ENCODE assay signal across 15 cellular contexts in genomic region chr4:57051100-57051499, GRCh38. TPM values are rescaled to one million over a fixed set of nuclear protein-coding genes. Genes with fewer than 3 reads are reported as not detected.
A peak's percentile ranks its signal among the peaks of the same experiment; 100 is the strongest.
DNase-seq lines count a peak whose midpoint lies in the region; ATAC-seq and TF ChIP-seq lines count a peak whose summit lies in the region.
"Had no signal": no experiment of that assay in that cellular context is flagged by ENCODE, and none has a peak within 500 bp of the region (broad histone marks: within the 10 kb centered on the region; RNA-seq: fewer than 3 reads in every experiment).

No MANE protein-coding gene starts in this region.

- H3K27ac Mint-ChIP-seq in CD14-positive monocyte = peak overlapping the region; percentile 76 to 99 (median 86)
- no peak overlapping the region for H3K27ac Mint-ChIP-seq in effector memory CD8-positive, alpha-beta T cell
- H3K27ac Mint-ChIP-seq: activated CD4-positive, alpha-beta T cell treated with anti-CD3 and anti-CD28 coated beads, Interleukin-2, amount 10 ng/mL, durations not matched to agents 7 days and 5 days; activated naive CD4-positive, alpha-beta T cell treated with anti-CD3 and anti-CD28 coated beads, Interleukin-2, amount 50 U/mL, for 72 hours; activated T-cell treated with anti-CD3 and anti-CD28 coated beads, Interleukin-2, amount 50 U/mL, for 24 hours had no signal

- peaks cover 8 to 21% of the 10 kb centered on the region in 2 donors for H3K36me3 Mint-ChIP-seq in CD14-positive monocyte
- H3K36me3 Mint-ChIP-seq in effector memory CD8-positive, alpha-beta T cell (ENCODE audit: insufficient read depth) = no peaks in the 10 kb centered on the region

- ATAC-seq in heart right ventricle (peak in 7 of 8 donors; percentile 43 to 68 (median 55)), GM18498 (IDR thresholded peaks at IDR 0.05; ENCODE audit: unreplicated experiment) (no peak), GM18867 (IDR thresholded peaks at IDR 0.05; ENCODE audit: unreplicated experiment) (no peak)
- no peak for ATAC-seq in effector memory CD8-positive, alpha-beta T cell (replicated peaks)
- ATAC-seq: activated naive CD4-positive, alpha-beta T cell treated with anti-CD3 and anti-CD28 coated beads, Interleukin-2, amount 50 U/mL, for 72 hours had no signal

- H3K9me3 ChIP-seq in heart right ventricle = peaks cover 0 to 4% (median 0%) of the 10 kb centered on the region in 11 donors
- H3K9me3 ChIP-seq: upper lobe of left lung had no signal

- peaks cover 0 to 2% (median 0%) of the 10 kb centered on the region in 3 donors for H3K27me3 Mint-ChIP-seq in CD14-positive monocyte (ENCODE audit: low read depth in 3 of 3)
- peaks cover 44 to 55% of the 10 kb centered on the region in 2 donors for H3K27me3 Mint-ChIP-seq in effector memory CD8-positive, alpha-beta T cell

- peaks cover 0 to 14% (median 0%) of the 10 kb centered on the region in 9 donors for H3K36me3 ChIP-seq in heart right ventricle
- H3K36me3 ChIP-seq: upper lobe of left lung had no signal

- H3K4me3 Mint-ChIP-seq in CD14-positive monocyte = peak overlapping the region in 1 of 2 donors; percentile 47
- H3K4me3 Mint-ChIP-seq in effector memory CD8-positive, alpha-beta T cell = no peak overlapping the region
- H3K4me3 Mint-ChIP-seq: activated CD4-positive, alpha-beta T cell treated with anti-CD3 and anti-CD28 coated beads, Interleukin-2, amount 10 ng/mL, durations not matched to agents 7 days and 5 days; activated T-cell treated with anti-CD3 and anti-CD28 coated beads, Interleukin-2, amount 50 U/mL, for 24 hours had no signal

- no peak for DNase-seq in CD14-positive monocyte (ENCODE audit: low spot score)
- peak; percentile 48 for DNase-seq in NCI-H2171 treated with DMSO at 0.1 percent for 48 hours (lab: John Stamatoyannopoulos, UW)
- DNase-seq in heart right ventricle = peak in 1 of 2 donors; percentile 46
- peak; percentile 52 for DNase-seq in pons (ENCODE audit: low spot score)
- no peak for DNase-seq in iPS-NIHi7 (ENCODE audit: extremely low spot score)
- DNase-seq in effector memory CD8-positive, alpha-beta T cell = no peak
- DNase-seq: activated CD4-positive, alpha-beta T cell treated with anti-CD3 and anti-CD28 coated beads, Interleukin-2, amount 10 ng/mL, durations not matched to agents 7 days and 5 days; activated T-cell treated with anti-CD3 and anti-CD28 coated beads, Interleukin-2, amount 50 U/mL, for 24 hours; NCI-H1930; NCI-H774; stimulated activated CD4-positive, alpha-beta T cell treated with anti-CD3 and anti-CD28 coated beads, Interleukin-2, amount 100 ng/mL, for 24 hours; upper lobe of left lung had no signal

- H3K4me3 ChIP-seq in heart right ventricle = no peak overlapping the region
- H3K4me3 ChIP-seq: upper lobe of left lung had no signal

- H3K4me1 ChIP-seq in heart right ventricle = peaks cover 21 to 100% (median 84%) of the 10 kb centered on the region in 9 donors

- 16% methylated on average over 3 of the region's 3 CpGs for WGBS in heart right ventricle, 2 donors

- peak overlapping the region; percentile 28 to 93 (median 64) for H3K27ac ChIP-seq in heart right ventricle
- H3K27ac ChIP-seq: upper lobe of left lung had no signal

- H3K4me1 Mint-ChIP-seq in CD14-positive monocyte = peaks cover 20% of the 10 kb centered on the region
- no peaks in the 10 kb centered on the region for H3K4me1 Mint-ChIP-seq in effector memory CD8-positive, alpha-beta T cell (ENCODE audit: low read depth in 2 of 2)
- H3K4me1 Mint-ChIP-seq: activated CD4-positive, alpha-beta T cell treated with anti-CD3 and anti-CD28 coated beads, Interleukin-2, amount 10 ng/mL, durations not matched to agents 7 days and 5 days had no signal

- intact Hi-C loops in CD14-positive monocyte (cut with micrococcal nuclease) (no loop called here), heart right ventricle (cut with DNase I) (no loop called here)

- no peak for TF ChIP-seq CTCF in CD14-positive monocyte (IDR thresholded peaks at IDR 0.05)
- no peak for TF ChIP-seq CTCF in heart right ventricle (IDR thresholded peaks at IDR 0.05)

- H3K27me3 ChIP-seq in heart right ventricle = no peaks in the 10 kb centered on the region
- H3K27me3 ChIP-seq: upper lobe of left lung had no signal

- peaks cover 0 to 10% (median 3%) of the 10 kb centered on the region in 7 donors for H3K9me3 Mint-ChIP-seq in CD14-positive monocyte
- no peaks in the 10 kb centered on the region for H3K9me3 Mint-ChIP-seq in effector memory CD8-positive, alpha-beta T cell
- H3K9me3 Mint-ChIP-seq: activated T-cell treated with anti-CD3 and anti-CD28 coated beads, Interleukin-2, amount 50 U/mL, for 24 hours had no signal

RNA-seq across cellular contexts. Expression of gene IGFBP7, which starts 59.1 kb away (rescaled TPM):
- polyA plus RNA-seq in CD14-positive monocyte = 10 to 100 TPM; 46.9 to 53.1 TPM
- 100 to 1,000 TPM; 498 to 826 (median 608) TPM for total RNA-seq in heart right ventricle
- 1,000 to 10,000 TPM in 1 of 2 donors, 100 to 1,000 TPM in 1; 876 to 1,251 TPM for polyA plus RNA-seq in heart right ventricle

Comparison
In these comparisons a context has a peak if more than half of its experiments do, and no peak if none do; other contexts are left out.
1. DNase-seq: peak in NCI-H2171 treated with DMSO at 0.1 percent for 48 hours (single experiment) and pons (single experiment); none in CD14-positive monocyte (single experiment), iPS-NIHi7 (single experiment) and effector memory CD8-positive, alpha-beta T cell (0 of 3).
2. H3K27ac Mint-ChIP-seq: peak in CD14-positive monocyte (7 of 7); none in effector memory CD8-positive, alpha-beta T cell (0 of 2).
3. ATAC-seq: peak in heart right ventricle (7 of 8); none in GM18498 (single experiment), effector memory CD8-positive, alpha-beta T cell (single experiment) and GM18867 (single experiment).
4. RNA of gene IGFBP7, which starts 59.1 kb away (polyA plus RNA-seq): 876 to 1,251 TPM in heart right ventricle; 46.9 to 53.1 TPM in CD14-positive monocyte; every median in the first group is over 10 times any median in the second.